13 cellular contexts compared by ENCODE assay signal in genomic region chr14:91332448-91333059, GRCh38.
A peak's percentile ranks its signal among the peaks of the same experiment; 100 is the strongest.
DNase-seq lines count a peak whose midpoint lies in the region; ATAC-seq and TF ChIP-seq lines count a peak whose summit lies in the region.
"Had no signal": no experiment of that assay in that cellular context is flagged by ENCODE, and none has a peak within 500 bp of the region (broad histone marks: within the 10 kb centered on the region; RNA-seq: fewer than 3 reads in every experiment).

No MANE protein-coding gene starts in this region.

- no peak overlapping the region for H3K18ac ChIP-seq in neuronal stem cell (ENCODE audit: low read length)

- H3K27ac ChIP-seq in neuronal stem cell (replicated peaks; ENCODE audit: low read length), result no peak overlapping the region
- H3K27ac ChIP-seq: thoracic aorta, WERI-Rb-1 had no signal

- no peak overlapping the region for H3K23ac ChIP-seq in neuronal stem cell (ENCODE audit: low read depth, low read length, poor library complexity)

- no peak overlapping the region for H4K8ac ChIP-seq in neuronal stem cell (ENCODE audit: low read depth, low read length)

- no peaks in the 10 kb centered on the region for H3K27me3 ChIP-seq in neuronal stem cell (ENCODE audit: control insufficient read depth in 3 of 3, insufficient read depth in 3 of 3, low read depth in 1 of 3, low read length in 3 of 3)
- H3K27me3 ChIP-seq: left lung had no signal

- no peak overlapping the region for H2BK12ac ChIP-seq in neuronal stem cell (ENCODE audit: low read length)

- TF ChIP-seq CTCF in WTC11 (IDR thresholded peaks at IDR 0.05) (no peak), GM13977 (IDR thresholded peaks at IDR 0.05; ENCODE audit: extremely low read depth, insufficient read depth, missing control alignments) (no peak)

- peaks cover 36% of the 10 kb centered on the region for H3K36me3 Mint-ChIP-seq in activated CD4-positive, alpha-beta T cell treated with anti-CD3 and anti-CD28 coated beads for 36 hours (ENCODE audit: low read depth)
- H3K36me3 Mint-ChIP-seq in WTC11 (peaks cover 5% of the 10 kb centered on the region; the same call in 1 of the 2 replicates), immature natural killer cell (peaks cover 0 to 38% (median 8%) of the 10 kb centered on the region in 3 donors)
- peaks cover 100% of the 10 kb centered on the region for H3K36me3 Mint-ChIP-seq in stimulated activated effector memory CD8-positive, alpha-beta T cell treated with anti-CD3 and anti-CD28 coated beads, Interleukin-12 subunit alpha, Interleukin-12 subunit beta, amount 100 ng/mL, for 72 hours

- no peak overlapping the region for H3K9ac ChIP-seq in neuronal stem cell (ENCODE audit: low read depth, low read length, poor library complexity)

- peak overlapping the region; percentile 80 for H3K27ac Mint-ChIP-seq in activated CD4-positive, alpha-beta T cell treated with anti-CD3 and anti-CD28 coated beads for 36 hours
- H3K27ac Mint-ChIP-seq in WTC11, result peak overlapping the region; percentile 88
- H3K27ac Mint-ChIP-seq in immature natural killer cell, result peak overlapping the region; percentile 85 to 100 (median 96)
- peak overlapping the region; percentile 98 for H3K27ac Mint-ChIP-seq in stimulated activated effector memory CD8-positive, alpha-beta T cell treated with anti-CD3 and anti-CD28 coated beads, Interleukin-12 subunit alpha, Interleukin-12 subunit beta, amount 100 ng/mL, for 72 hours
- H3K27ac Mint-ChIP-seq: dendritic cell treated with granulocyte-macrophage colony-stimulating factor and Interleukin-4, amounts not matched to agents 40 ng/mL and 50 ng/mL, for 4 days had no signal

- H3K14ac ChIP-seq in neuronal stem cell (ENCODE audit: low read length), result no peak overlapping the region

- H3K4me3 ChIP-seq in neuronal stem cell (ENCODE audit: low read length in 2 of 2), result no peak overlapping the region
- H3K4me3 ChIP-seq: left lung, thoracic aorta had no signal

- H2AFZ ChIP-seq in neuronal stem cell (ENCODE audit: low read length), result no peak overlapping the region

- no peak overlapping the region for H2BK120ac ChIP-seq in neuronal stem cell (ENCODE audit: low read depth, low read length)

- no peak overlapping the region for H3K4me2 ChIP-seq in neuronal stem cell (ENCODE audit: insufficient read depth, low read length, poor library complexity, severe bottlenecking)

- H2BK5ac ChIP-seq in neuronal stem cell (ENCODE audit: low read length), result no peak overlapping the region

- peaks cover 2% of the 10 kb centered on the region for H3K79me1 ChIP-seq in neuronal stem cell (ENCODE audit: low read depth, low read length)

- no peaks in the 10 kb centered on the region for H3K9me3 ChIP-seq in neuronal stem cell (replicated peaks in 1 of 2; ENCODE audit: control insufficient read depth in 2 of 2, insufficient read depth in 1 of 2, low read depth in 1 of 2, low read length in 2 of 2)
- H3K9me3 ChIP-seq: left lung, thoracic aorta had no signal

- no CpG with 5 or more reads among the region's 17 CpGs for WGBS in neuronal stem cell (ENCODE audit: extremely low coverage in 2 of 2, insufficient read length in 2 of 2, insufficient replicate concordance in 1 of 2), 2 donors

- no peak overlapping the region for H2AK5ac ChIP-seq in neuronal stem cell (ENCODE audit: low read depth, low read length)

- no peaks in the 10 kb centered on the region for H3K27me3 Mint-ChIP-seq in activated CD4-positive, alpha-beta T cell treated with anti-CD3 and anti-CD28 coated beads for 36 hours
- no peaks in the 10 kb centered on the region for H3K27me3 Mint-ChIP-seq in WTC11 (ENCODE audit: low read depth)
- peaks cover 2 to 25% (median 22%) of the 10 kb centered on the region in 3 donors for H3K27me3 Mint-ChIP-seq in immature natural killer cell (ENCODE audit: low read depth in 3 of 3)

- in situ Hi-C loops in GM13977 (cut with MboI; ENCODE audit: low pct_unique_long_range_greater_than_20kb, low sequenced_read_pairs, unreplicated experiment), result no loop called here

- no peak overlapping the region for H4K91ac ChIP-seq in neuronal stem cell (ENCODE audit: low read depth, low read length, poor library complexity)

- CTCF ChIA-PET in activated CD4-positive, alpha-beta T cell treated with anti-CD3 and anti-CD28 coated beads for 36 hours (lab: Charles Lee), result interaction anchor here (1.7 kb wide), 1 partner anchor 9 kb away, joined by 6 read pairs; no protein-coding TSS in a partner anchor
- CTCF ChIA-PET in WTC11 (lab: Charles Lee), result interaction anchor here (1.4 kb wide), 1 partner anchor 9 kb away, joined by 5 read pairs; no protein-coding TSS in a partner anchor

- H2BK15ac ChIP-seq in neuronal stem cell (ENCODE audit: low read length), result no peak overlapping the region

- H3K4me1 Mint-ChIP-seq in activated CD4-positive, alpha-beta T cell treated with anti-CD3 and anti-CD28 coated beads for 36 hours, result peaks cover 60% of the 10 kb centered on the region
- H3K4me1 Mint-ChIP-seq in WTC11, result no peaks in the 10 kb centered on the region; the same call in 1 of the 2 replicates
- H3K4me1 Mint-ChIP-seq in immature natural killer cell, result peaks cover 64 to 72% of the 10 kb centered on the region in 2 donors
- peaks cover 67% of the 10 kb centered on the region for H3K4me1 Mint-ChIP-seq in stimulated activated effector memory CD8-positive, alpha-beta T cell treated with anti-CD3 and anti-CD28 coated beads, Interleukin-12 subunit alpha, Interleukin-12 subunit beta, amount 100 ng/mL, for 72 hours

- H3K4me1 ChIP-seq in neuronal stem cell (ENCODE audit: control insufficient read depth in 2 of 2, insufficient read depth in 1 of 2, low read depth in 1 of 2, low read length in 2 of 2), result peaks cover 0 to 10% of the 10 kb centered on the region in 2 donors

- no peak overlapping the region for H3K4ac ChIP-seq in neuronal stem cell (ENCODE audit: low read length)

- H3K36me3 ChIP-seq in neuronal stem cell (replicated peaks in 1 of 2; ENCODE audit: control insufficient read depth in 2 of 2, insufficient read depth in 2 of 2, low read length in 2 of 2), result peaks cover 19 to 58% of the 10 kb centered on the region in 2 donors
- H3K36me3 ChIP-seq: thoracic aorta had no signal

- POLR2A ChIA-PET in activated CD4-positive, alpha-beta T cell treated with anti-CD3 and anti-CD28 coated beads for 36 hours (lab: Charles Lee), result no interaction called here
- POLR2A ChIA-PET in WTC11 (lab: Charles Lee), result no interaction called here

- no peak for DNase-seq in activated CD4-positive, alpha-beta T cell treated with anti-CD3 and anti-CD28 coated beads for 36 hours
- no peak for DNase-seq in activated CD4-positive, alpha-beta T cell treated with anti-CD3 and anti-CD28 coated beads, Interleukin-2, amount 50 U/mL, for 4 hours
- DNase-seq in WTC11 (ENCODE audit: low spot score), result no peak
- DNase-seq in immature natural killer cell, result no peak
- DNase-seq in stimulated activated effector memory CD8-positive, alpha-beta T cell treated with anti-CD3 and anti-CD28 coated beads, Interleukin-12 subunit alpha, Interleukin-12 subunit beta, amount 100 ng/mL, for 72 hours (ENCODE audit: low spot score in 2 of 2), result no peak
- DNase-seq in neuronal stem cell (ENCODE audit: low spot score), result no peak
- no peak for DNase-seq in GM13977 (ENCODE audit: low spot score)
- DNase-seq: foreskin melanocyte, WERI-Rb-1 had no signal

- no peaks in the 10 kb centered on the region for H3K9me3 Mint-ChIP-seq in activated CD4-positive, alpha-beta T cell treated with anti-CD3 and anti-CD28 coated beads for 36 hours (ENCODE audit: low read depth)
- H3K9me3 Mint-ChIP-seq in WTC11 (no peaks in the 10 kb centered on the region), immature natural killer cell (no peaks in the 10 kb centered on the region)
- H3K9me3 Mint-ChIP-seq in stimulated activated effector memory CD8-positive, alpha-beta T cell treated with anti-CD3 and anti-CD28 coated beads, Interleukin-12 subunit alpha, Interleukin-12 subunit beta, amount 100 ng/mL, for 72 hours, result no peaks in the 10 kb centered on the region
- H3K9me3 Mint-ChIP-seq: dendritic cell treated with granulocyte-macrophage colony-stimulating factor and Interleukin-4, amounts not matched to agents 40 ng/mL and 50 ng/mL, for 4 days had no signal

- intact Hi-C loops in activated CD4-positive, alpha-beta T cell treated with anti-CD3 and anti-CD28 coated beads for 36 hours (cut with DNase I, micrococcal nuclease), result no loop called here

- H3K4me3 Mint-ChIP-seq in activated CD4-positive, alpha-beta T cell treated with anti-CD3 and anti-CD28 coated beads for 36 hours, result no peak overlapping the region
- no peak overlapping the region for H3K4me3 Mint-ChIP-seq in WTC11
- peak overlapping the region; percentile 6 to 63 (median 46) for H3K4me3 Mint-ChIP-seq in immature natural killer cell
- peak overlapping the region; percentile 46 for H3K4me3 Mint-ChIP-seq in stimulated activated effector memory CD8-positive, alpha-beta T cell treated with anti-CD3 and anti-CD28 coated beads, Interleukin-12 subunit alpha, Interleukin-12 subunit beta, amount 100 ng/mL, for 72 hours

- no peak for ATAC-seq in activated CD4-positive, alpha-beta T cell treated with anti-CD3 and anti-CD28 coated beads for 36 hours
- ATAC-seq in WTC11 (no peak), HG03457 (IDR thresholded peaks at IDR 0.05; ENCODE audit: unreplicated experiment) (no peak)
- ATAC-seq in stimulated activated effector memory CD8-positive, alpha-beta T cell treated with anti-CD3 and anti-CD28 coated beads, Interleukin-12 subunit alpha, Interleukin-12 subunit beta, amount 100 ng/mL, for 72 hours, result no peak

TF ChIP-seq in WTC11, 78 proteins besides CTCF, POLR2A, EP300 and RAD21 (continues in another document):
- TF ChIP-seq, protein P1, sequence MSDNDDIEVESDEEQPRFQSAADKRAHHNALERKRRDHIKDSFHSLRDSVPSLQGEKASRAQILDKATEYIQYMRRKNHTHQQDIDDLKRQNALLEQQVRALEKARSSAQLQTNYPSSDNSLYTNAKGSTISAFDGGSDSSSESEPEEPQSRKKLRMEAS (CRISPR knock-in tag; IDR thresholded peaks at IDR 0.05), result no peak
- TF ChIP-seq HMGA2 (CRISPR knock-in tag; IDR thresholded peaks at IDR 0.05), result no peak
- no peak for TF ChIP-seq TEAD1 (CRISPR knock-in tag; IDR thresholded peaks at IDR 0.05)
- TF ChIP-seq, protein P2, sequence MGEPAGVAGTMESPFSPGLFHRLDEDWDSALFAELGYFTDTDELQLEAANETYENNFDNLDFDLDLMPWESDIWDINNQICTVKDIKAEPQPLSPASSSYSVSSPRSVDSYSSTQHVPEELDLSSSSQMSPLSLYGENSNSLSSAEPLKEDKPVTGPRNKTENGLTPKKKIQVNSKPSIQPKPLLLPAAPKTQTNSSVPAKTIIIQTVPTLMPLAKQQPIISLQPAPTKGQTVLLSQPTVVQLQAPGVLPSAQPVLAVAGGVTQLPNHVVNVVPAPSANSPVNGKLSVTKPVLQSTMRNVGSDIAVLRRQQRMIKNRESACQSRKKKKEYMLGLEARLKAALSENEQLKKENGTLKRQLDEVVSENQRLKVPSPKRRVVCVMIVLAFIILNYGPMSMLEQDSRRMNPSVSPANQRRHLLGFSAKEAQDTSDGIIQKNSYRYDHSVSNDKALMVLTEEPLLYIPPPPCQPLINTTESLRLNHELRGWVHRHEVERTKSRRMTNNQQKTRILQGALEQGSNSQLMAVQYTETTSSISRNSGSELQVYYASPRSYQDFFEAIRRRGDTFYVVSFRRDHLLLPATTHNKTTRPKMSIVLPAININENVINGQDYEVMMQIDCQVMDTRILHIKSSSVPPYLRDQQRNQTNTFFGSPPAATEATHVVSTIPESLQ (CRISPR knock-in tag; IDR thresholded peaks at IDR 0.05), result no peak
- TF ChIP-seq TCF7 (CRISPR knock-in tag; IDR thresholded peaks at IDR 0.05; ENCODE audit: low read depth), result no peak

Comparison
In these comparisons a context has a peak if more than half of its experiments do, and no peak if none do; other contexts are left out.
1. H3K4me3 Mint-ChIP-seq: peak in immature natural killer cell (5 of 5) and stimulated activated effector memory CD8-positive, alpha-beta T cell treated with anti-CD3 and anti-CD28 coated beads, Interleukin-12 subunit alpha, Interleukin-12 subunit beta, amount 100 ng/mL, for 72 hours (single experiment); none in activated CD4-positive, alpha-beta T cell treated with anti-CD3 and anti-CD28 coated beads for 36 hours (single experiment) and WTC11 (single experiment).
2. Peak in every context shown above with its lines, with median percentiles within 50 percentile points of each other: H3K27ac Mint-ChIP-seq.